ENCODE assay signal across 31 cellular contexts in the genomic region with DNA sequence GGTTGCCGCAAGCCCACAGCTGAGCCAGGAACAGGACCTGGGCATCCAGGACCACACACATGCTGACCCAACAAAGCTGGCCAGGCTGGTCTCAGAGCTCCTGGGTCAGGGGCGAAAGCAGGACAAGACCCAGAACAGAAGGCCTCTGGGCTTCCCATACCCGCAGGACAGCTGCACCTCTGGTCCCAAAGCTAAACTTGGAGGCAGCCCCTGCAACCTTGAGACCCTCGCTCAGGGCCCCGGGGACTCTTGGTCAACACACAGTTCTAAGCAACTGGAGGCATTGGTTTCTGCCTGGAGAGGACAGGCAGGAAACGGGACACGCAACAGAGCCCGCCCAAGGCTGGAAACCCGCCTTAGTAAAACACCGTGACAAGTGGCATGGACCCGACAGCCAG. TPM values are rescaled to one million over a fixed set of nuclear protein-coding genes. Genes with fewer than 3 reads are reported as not detected.
"Had no signal": no experiment of that assay in that cellular context is flagged by ENCODE, and none has a peak within 500 bp of the region (broad histone marks: within the 10 kb centered on the region; RNA-seq: fewer than 3 reads in every experiment).

No MANE protein-coding gene starts in this region.

- H3K4me3 Mint-ChIP-seq: naive thymus-derived CD8-positive, alpha-beta T cell; nephron; neural crest cell; stimulated activated memory B cell treated with anti-CD40 and anti-IgM and Interleukin-4, amounts not matched to agents 10 μg/mL and 1 μg/mL and 100 μg/mL, for 72 hours; stimulated activated naive CD8-positive, alpha-beta T cell treated with anti-CD3 and anti-CD28 coated beads, Interleukin-15, amount 100 ng/mL, for 72 hours; type B pancreatic cell had no signal

- H3K36me3 ChIP-seq: lower lobe of right lung, neutrophil, ovary, right atrium auricular region, right lobe of liver, tibial nerve, uterus had no signal

- H3K4me2 ChIP-seq: smooth muscle cell had no signal

- H3K9me3 ChIP-seq: lower lobe of right lung, neutrophil, ovary, right atrium auricular region, right lobe of liver, tibial nerve, uterus had no signal

- DNase-seq: hippocampal formation; kidney glomerular epithelial cell; left cardiac atrium; lower lobe of right lung; mammary epithelial cell; mesenchymal stem cell; naive thymus-derived CD8-positive, alpha-beta T cell; occipital lobe; ovary; right lobe of liver; stimulated activated CD4-positive, alpha-beta T cell treated with anti-CD3 and anti-CD28 coated beads, Interleukin-1b, Interleukin-23, amount 100 ng/mL, for 48 hours; stimulated activated CD4-positive, alpha-beta T cell treated with anti-CD3 and anti-CD28 coated beads, Interleukin-2, amount 100 ng/mL, for 48 hours; stimulated activated CD4-positive, alpha-beta T cell treated with anti-CD3 and anti-CD28 coated beads, Interleukin-4, amount 100 ng/mL, for 4 hours; stimulated activated CD8-positive, alpha-beta memory T cell treated with anti-CD3 and anti-CD28 coated beads, Interleukin-4, amount 100 ng/mL, for 48 hours; stimulated activated naive CD4-positive, alpha-beta T cell treated with Interleukin-2 at 50 U/mL for 16 hours; stimulated activated naive CD8-positive, alpha-beta T cell treated with anti-CD3 and anti-CD28 coated beads, Interleukin-15, amount 100 ng/mL, for 72 hours; substantia nigra; uterus had no signal

- H3K27ac ChIP-seq: lower lobe of right lung, neutrophil, ovary, right atrium auricular region, right lobe of liver, tibial nerve, uterus had no signal

- H3K27ac Mint-ChIP-seq: naive thymus-derived CD8-positive, alpha-beta T cell; nephron; progenitor cell of endocrine pancreas; stimulated activated memory B cell treated with anti-CD40 and anti-IgM and Interleukin-4, amounts not matched to agents 10 μg/mL and 1 μg/mL and 100 μg/mL, for 72 hours; type B pancreatic cell had no signal

- H3K4me1 ChIP-seq: lower lobe of right lung, right lobe of liver, uterus had no signal

- H3K4me1 Mint-ChIP-seq: nephron had no signal

- H3K9me3 Mint-ChIP-seq: naive thymus-derived CD8-positive, alpha-beta T cell; nephron; neural crest cell; stimulated activated memory B cell treated with anti-CD40 and anti-IgM and Interleukin-4, amounts not matched to agents 10 μg/mL and 1 μg/mL and 100 μg/mL, for 72 hours; stimulated activated naive CD8-positive, alpha-beta T cell treated with anti-CD3 and anti-CD28 coated beads, Interleukin-15, amount 100 ng/mL, for 72 hours; type B pancreatic cell had no signal

- H3K4me3 ChIP-seq: lower lobe of right lung, ovary, right atrium auricular region, right lobe of liver, smooth muscle cell, tibial nerve, uterus had no signal

- ATAC-seq: left cardiac atrium; left lobe of liver; lower lobe of right lung; naive thymus-derived CD8-positive, alpha-beta T cell; right lobe of liver; stimulated activated memory B cell treated with anti-CD40 and anti-IgM and Interleukin-4, amounts not matched to agents 10 μg/mL and 1 μg/mL and 100 μg/mL, for 72 hours; stimulated activated naive CD8-positive, alpha-beta T cell treated with anti-CD3 and anti-CD28 coated beads, Interleukin-15, amount 100 ng/mL, for 72 hours had no signal

- H3K36me3 Mint-ChIP-seq: naive thymus-derived CD8-positive, alpha-beta T cell; stimulated activated memory B cell treated with anti-CD40 and anti-IgM and Interleukin-4, amounts not matched to agents 10 μg/mL and 1 μg/mL and 100 μg/mL, for 72 hours; type B pancreatic cell had no signal

- H3K27me3 ChIP-seq: ovary had no signal

- FAIRE-seq: keratinocyte had no signal

RNA-seq across cellular contexts. Expression of gene WNT7B, which starts 11.4 kb away (rescaled TPM):
- total RNA-seq: left cardiac atrium; naive thymus-derived CD8-positive, alpha-beta T cell; pulmonary artery endothelial cell; skeletal muscle tissue; tibial nerve had no signal
- polyA plus RNA-seq: naive thymus-derived CD8-positive, alpha-beta T cell; ovary had no signal
